2 cellular contexts compared by ENCODE assay signal in the genomic region with DNA sequence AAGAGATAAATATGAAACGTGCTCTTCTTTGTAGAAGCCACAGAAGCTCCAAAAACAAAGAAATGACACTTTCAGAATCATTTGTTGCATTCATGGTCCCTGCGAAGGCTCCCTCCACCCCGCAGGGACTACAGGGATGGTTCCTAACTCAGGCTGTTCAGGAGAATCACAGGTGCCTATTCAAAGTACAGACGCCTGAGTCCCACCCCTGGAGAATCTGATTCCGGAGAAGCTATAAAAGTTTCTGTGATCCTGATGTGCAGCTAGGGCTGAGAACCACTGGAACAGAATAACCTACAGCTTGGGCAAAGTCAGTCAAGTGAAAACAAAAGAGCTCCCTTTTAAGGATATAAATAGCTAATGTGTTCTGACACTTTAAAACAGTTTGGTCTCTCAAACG.
A peak's percentile ranks its signal among the peaks of the same experiment; 100 is the strongest.
TF ChIP-seq lines count a peak whose summit lies in the region.

No MANE protein-coding gene starts in this region.

TF ChIP-seq in HEK293, 187 proteins besides CTCF, POLR2A, EP300 and RAD21 (continued from another document):
- TF ChIP-seq ZSCAN4 (tag by site-specific recombination; IDR thresholded peaks at IDR 0.05) (no peak), PATZ1 (tag by site-specific recombination; IDR thresholded peaks at IDR 0.05) (no peak), KLF7 (tag by site-specific recombination; IDR thresholded peaks at IDR 0.05; ENCODE audit: borderline replicate concordance) (no peak), ZNF514 (tag by site-specific recombination; IDR thresholded peaks at IDR 0.05) (no peak), ZBTB48 (tag by site-specific recombination; IDR thresholded peaks at IDR 0.05) (peak; percentile 82), ZNF423 (tag by site-specific recombination; IDR thresholded peaks at IDR 0.05) (no peak), ZNF629 (tag by site-specific recombination; IDR thresholded peaks at IDR 0.05) (no peak), ZNF221 (tag by site-specific recombination; IDR thresholded peaks at IDR 0.05; ENCODE audit: borderline replicate concordance) (no peak), KLF9 (tag by site-specific recombination; IDR thresholded peaks at IDR 0.05; ENCODE audit: low read depth) (no peak)
- TF ChIP-seq, protein P1, sequence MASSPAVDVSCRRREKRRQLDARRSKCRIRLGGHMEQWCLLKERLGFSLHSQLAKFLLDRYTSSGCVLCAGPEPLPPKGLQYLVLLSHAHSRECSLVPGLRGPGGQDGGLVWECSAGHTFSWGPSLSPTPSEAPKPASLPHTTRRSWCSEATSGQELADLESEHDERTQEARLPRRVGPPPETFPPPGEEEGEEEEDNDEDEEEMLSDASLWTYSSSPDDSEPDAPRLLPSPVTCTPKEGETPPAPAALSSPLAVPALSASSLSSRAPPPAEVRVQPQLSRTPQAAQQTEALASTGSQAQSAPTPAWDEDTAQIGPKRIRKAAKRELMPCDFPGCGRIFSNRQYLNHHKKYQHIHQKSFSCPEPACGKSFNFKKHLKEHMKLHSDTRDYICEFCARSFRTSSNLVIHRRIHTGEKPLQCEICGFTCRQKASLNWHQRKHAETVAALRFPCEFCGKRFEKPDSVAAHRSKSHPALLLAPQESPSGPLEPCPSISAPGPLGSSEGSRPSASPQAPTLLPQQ (tag by site-specific recombination; IDR thresholded peaks at IDR 0.05) = no peak

TF ChIP-seq in WTC11, 78 proteins besides CTCF, POLR2A, EP300 and RAD21 (continued from another document):
- TF ChIP-seq, protein P2, sequence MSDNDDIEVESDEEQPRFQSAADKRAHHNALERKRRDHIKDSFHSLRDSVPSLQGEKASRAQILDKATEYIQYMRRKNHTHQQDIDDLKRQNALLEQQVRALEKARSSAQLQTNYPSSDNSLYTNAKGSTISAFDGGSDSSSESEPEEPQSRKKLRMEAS (CRISPR knock-in tag; IDR thresholded peaks at IDR 0.05) = no peak
- TF ChIP-seq, protein P3, sequence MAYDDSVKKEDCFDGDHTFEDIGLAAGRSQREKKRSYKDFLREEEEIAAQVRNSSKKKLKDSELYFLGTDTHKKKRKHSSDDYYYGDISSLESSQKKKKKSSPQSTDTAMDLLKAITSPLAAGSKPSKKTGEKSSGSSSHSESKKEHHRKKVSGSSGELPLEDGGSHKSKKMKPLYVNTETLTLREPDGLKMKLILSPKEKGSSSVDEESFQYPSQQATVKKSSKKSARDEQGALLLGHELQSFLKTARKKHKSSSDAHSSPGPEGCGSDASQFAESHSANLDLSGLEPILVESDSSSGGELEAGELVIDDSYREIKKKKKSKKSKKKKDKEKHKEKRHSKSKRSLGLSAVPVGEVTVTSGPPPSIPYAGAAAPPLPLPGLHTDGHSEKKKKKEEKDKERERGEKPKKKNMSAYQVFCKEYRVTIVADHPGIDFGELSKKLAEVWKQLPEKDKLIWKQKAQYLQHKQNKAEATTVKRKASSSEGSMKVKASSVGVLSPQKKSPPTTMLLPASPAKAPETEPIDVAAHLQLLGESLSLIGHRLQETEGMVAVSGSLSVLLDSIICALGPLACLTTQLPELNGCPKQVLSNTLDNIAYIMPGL (CRISPR knock-in tag; IDR thresholded peaks at IDR 0.05) = no peak
- TF ChIP-seq, protein P4, sequence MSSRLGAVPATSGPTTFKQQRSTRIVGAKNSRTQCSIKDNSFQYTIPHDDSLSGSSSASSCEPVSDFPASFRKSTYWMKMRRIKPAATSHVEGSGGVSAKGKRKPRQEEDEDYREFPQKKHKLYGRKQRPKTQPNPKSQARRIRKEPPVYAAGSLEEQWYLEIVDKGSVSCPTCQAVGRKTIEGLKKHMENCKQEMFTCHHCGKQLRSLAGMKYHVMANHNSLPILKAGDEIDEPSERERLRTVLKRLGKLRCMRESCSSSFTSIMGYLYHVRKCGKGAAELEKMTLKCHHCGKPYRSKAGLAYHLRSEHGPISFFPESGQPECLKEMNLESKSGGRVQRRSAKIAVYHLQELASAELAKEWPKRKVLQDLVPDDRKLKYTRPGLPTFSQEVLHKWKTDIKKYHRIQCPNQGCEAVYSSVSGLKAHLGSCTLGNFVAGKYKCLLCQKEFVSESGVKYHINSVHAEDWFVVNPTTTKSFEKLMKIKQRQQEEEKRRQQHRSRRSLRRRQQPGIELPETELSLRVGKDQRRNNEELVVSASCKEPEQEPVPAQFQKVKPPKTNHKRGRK (CRISPR knock-in tag; IDR thresholded peaks at IDR 0.05; ENCODE audit: borderline replicate concordance) = no peak
- TF ChIP-seq NR2C2 (CRISPR knock-in tag; IDR thresholded peaks at IDR 0.05) = no peak
- TF ChIP-seq GTF2I (CRISPR knock-in tag; conservative IDR thresholded peaks at IDR 0.05) = no peak
- TF ChIP-seq FOXP4 (CRISPR knock-in tag; IDR thresholded peaks at IDR 0.05) = no peak
- no peak for TF ChIP-seq ZNF396 (CRISPR knock-in tag; IDR thresholded peaks at IDR 0.05; ENCODE audit: borderline replicate concordance)
- TF ChIP-seq, protein P5, sequence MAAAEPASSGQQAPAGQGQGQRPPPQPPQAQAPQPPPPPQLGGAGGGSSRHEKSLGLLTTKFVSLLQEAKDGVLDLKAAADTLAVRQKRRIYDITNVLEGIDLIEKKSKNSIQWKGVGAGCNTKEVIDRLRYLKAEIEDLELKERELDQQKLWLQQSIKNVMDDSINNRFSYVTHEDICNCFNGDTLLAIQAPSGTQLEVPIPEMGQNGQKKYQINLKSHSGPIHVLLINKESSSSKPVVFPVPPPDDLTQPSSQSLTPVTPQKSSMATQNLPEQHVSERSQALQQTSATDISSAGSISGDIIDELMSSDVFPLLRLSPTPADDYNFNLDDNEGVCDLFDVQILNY (CRISPR knock-in tag; IDR thresholded peaks at IDR 0.05) = no peak
- no peak for TF ChIP-seq OVOL2 (CRISPR knock-in tag; IDR thresholded peaks at IDR 0.05; ENCODE audit: borderline replicate concordance)
- TF ChIP-seq, protein P6, sequence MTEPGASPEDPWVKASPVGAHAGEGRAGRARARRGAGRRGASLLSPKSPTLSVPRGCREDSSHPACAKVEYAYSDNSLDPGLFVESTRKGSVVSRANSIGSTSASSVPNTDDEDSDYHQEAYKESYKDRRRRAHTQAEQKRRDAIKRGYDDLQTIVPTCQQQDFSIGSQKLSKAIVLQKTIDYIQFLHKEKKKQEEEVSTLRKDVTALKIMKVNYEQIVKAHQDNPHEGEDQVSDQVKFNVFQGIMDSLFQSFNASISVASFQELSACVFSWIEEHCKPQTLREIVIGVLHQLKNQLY (CRISPR knock-in tag; IDR thresholded peaks at IDR 0.05) = no peak
- no peak for TF ChIP-seq NFATC4 (CRISPR knock-in tag; IDR thresholded peaks at IDR 0.05)
- no peak for TF ChIP-seq MXD4 (CRISPR knock-in tag; IDR thresholded peaks at IDR 0.05; ENCODE audit: borderline replicate concordance)
- TF ChIP-seq, protein P7, sequence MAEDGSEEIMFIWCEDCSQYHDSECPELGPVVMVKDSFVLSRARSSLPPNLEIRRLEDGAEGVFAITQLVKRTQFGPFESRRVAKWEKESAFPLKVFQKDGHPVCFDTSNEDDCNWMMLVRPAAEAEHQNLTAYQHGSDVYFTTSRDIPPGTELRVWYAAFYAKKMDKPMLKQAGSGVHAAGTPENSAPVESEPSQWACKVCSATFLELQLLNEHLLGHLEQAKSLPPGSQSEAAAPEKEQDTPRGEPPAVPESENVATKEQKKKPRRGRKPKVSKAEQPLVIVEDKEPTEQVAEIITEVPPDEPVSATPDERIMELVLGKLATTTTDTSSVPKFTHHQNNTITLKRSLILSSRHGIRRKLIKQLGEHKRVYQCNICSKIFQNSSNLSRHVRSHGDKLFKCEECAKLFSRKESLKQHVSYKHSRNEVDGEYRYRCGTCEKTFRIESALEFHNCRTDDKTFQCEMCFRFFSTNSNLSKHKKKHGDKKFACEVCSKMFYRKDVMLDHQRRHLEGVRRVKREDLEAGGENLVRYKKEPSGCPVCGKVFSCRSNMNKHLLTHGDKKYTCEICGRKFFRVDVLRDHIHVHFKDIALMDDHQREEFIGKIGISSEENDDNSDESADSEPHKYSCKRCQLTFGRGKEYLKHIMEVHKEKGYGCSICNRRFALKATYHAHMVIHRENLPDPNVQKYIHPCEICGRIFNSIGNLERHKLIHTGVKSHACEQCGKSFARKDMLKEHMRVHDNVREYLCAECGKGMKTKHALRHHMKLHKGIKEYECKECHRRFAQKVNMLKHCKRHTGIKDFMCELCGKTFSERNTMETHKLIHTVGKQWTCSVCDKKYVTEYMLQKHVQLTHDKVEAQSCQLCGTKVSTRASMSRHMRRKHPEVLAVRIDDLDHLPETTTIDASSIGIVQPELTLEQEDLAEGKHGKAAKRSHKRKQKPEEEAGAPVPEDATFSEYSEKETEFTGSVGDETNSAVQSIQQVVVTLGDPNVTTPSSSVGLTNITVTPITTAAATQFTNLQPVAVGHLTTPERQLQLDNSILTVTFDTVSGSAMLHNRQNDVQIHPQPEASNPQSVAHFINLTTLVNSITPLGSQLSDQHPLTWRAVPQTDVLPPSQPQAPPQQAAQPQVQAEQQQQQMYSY (CRISPR knock-in tag; IDR thresholded peaks at IDR 0.05) = no peak
- TF ChIP-seq, protein P8, sequence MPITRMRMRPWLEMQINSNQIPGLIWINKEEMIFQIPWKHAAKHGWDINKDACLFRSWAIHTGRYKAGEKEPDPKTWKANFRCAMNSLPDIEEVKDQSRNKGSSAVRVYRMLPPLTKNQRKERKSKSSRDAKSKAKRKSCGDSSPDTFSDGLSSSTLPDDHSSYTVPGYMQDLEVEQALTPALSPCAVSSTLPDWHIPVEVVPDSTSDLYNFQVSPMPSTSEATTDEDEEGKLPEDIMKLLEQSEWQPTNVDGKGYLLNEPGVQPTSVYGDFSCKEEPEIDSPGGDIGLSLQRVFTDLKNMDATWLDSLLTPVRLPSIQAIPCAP (CRISPR knock-in tag; IDR thresholded peaks at IDR 0.05) = no peak
- TF ChIP-seq AR (CRISPR knock-in tag; IDR thresholded peaks at IDR 0.05) = no peak
- no peak for TF ChIP-seq NFYB (CRISPR knock-in tag; conservative IDR thresholded peaks at IDR 0.05; ENCODE audit: low read depth)
